Comparison of ENCODE assay signal across 9 cellular contexts in genomic region chr1:56820755-56821461, GRCh38. TPM values are rescaled to one million over a fixed set of nuclear protein-coding genes. Genes with fewer than 3 reads are reported as not detected.
DNase-seq lines count a peak whose midpoint lies in the region; ATAC-seq, FAIRE-seq and TF ChIP-seq lines count a peak whose summit lies in the region.
"Had no signal": no experiment of that assay in that cellular context is flagged by ENCODE, and none has a peak within 500 bp of the region (broad histone marks: within the 10 kb centered on the region; RNA-seq: fewer than 3 reads in every experiment).

No MANE protein-coding gene starts in this region.

- H3K36me3 ChIP-seq in GM23338 (ENCODE audit: insufficient read depth) (no peaks in the 10 kb centered on the region), KMS-11 (ENCODE audit: insufficient read depth) (no peaks in the 10 kb centered on the region), pancreas (no peaks in the 10 kb centered on the region)

- no peak overlapping the region for H3K4me3 Mint-ChIP-seq in GM23338

- ATAC-seq in GM23338 (peak; percentile 75), pancreas (peak; percentile 67 to 80 (median 78))

- peaks cover 6% of the 10 kb centered on the region for H3K27me3 Mint-ChIP-seq in GM23338 (ENCODE audit: insufficient read depth, low read depth, poor library complexity)

- H2AFZ ChIP-seq in GM23338 = no peak overlapping the region
- no peak overlapping the region; the same call in 1 of the 2 replicates for H2AFZ ChIP-seq in KMS-11 (ENCODE audit: low read depth)

- WGBS in pancreas, 2 donors = 11 to 17% methylated on average over 7 of the region's 7 CpGs

- peaks cover 22% of the 10 kb centered on the region for H3K4me1 Mint-ChIP-seq in GM23338

- peaks cover 4% of the 10 kb centered on the region; the same call in 1 of the 2 replicates for H3K9me2 ChIP-seq in GM23338 (ENCODE audit: insufficient read depth)

- H3K9me3 ChIP-seq in pancreas = no peaks in the 10 kb centered on the region

- DNase-seq in ELR (ENCODE audit: low read depth) (peak; percentile 81), GM23338 (ENCODE audit: low spot score) (peak; percentile 96), SHP77 (lab: John Stamatoyannopoulos, UW) (peak; percentile 53 to 57), germinal center (ENCODE audit: low spot score) (peak; percentile 71), pancreas (peak; percentile 74 to 96 (median 86)), ureter (ENCODE audit: low spot score) (peak; percentile 84)
- DNase-seq in activated gamma-delta T cell treated with anti-CD3 and anti-CD28 coated beads, Interleukin-2, amount 50 U/mL, for 16 hours (ENCODE audit: low read depth) = peak; percentile 20

- H3K9ac ChIP-seq in KMS-11 = no peak overlapping the region

- TF ChIP-seq CTCF in GM23338 (conservative IDR thresholded peaks at IDR 0.05; ENCODE audit: low read depth in 2 of 2) (peak; percentile 98 to 99), KMS-11 (conservative IDR thresholded peaks at IDR 0.05; ENCODE audit: low read depth, low read length) (peak; percentile 82), pancreas (IDR thresholded peaks at IDR 0.05) (peak; percentile 75 to 95 (median 90))

- H3K4me2 ChIP-seq in GM23338 (no peak overlapping the region), KMS-11 (no peak overlapping the region)

- H4K20me1 ChIP-seq in GM23338 (replicated peaks; ENCODE audit: insufficient read depth) (0 out of 2 replicates have a peak, but pooled peaks cover 4% of the 10 kb centered on the region), KMS-11 (ENCODE audit: insufficient read depth) (no peaks in the 10 kb centered on the region)

- no peak overlapping the region for H3K27ac ChIP-seq in GM23338 (ENCODE audit: low read depth)
- H3K27ac ChIP-seq in KMS-11 = no peak overlapping the region
- peak overlapping the region in 2 of 4 donors; percentile 29 to 55 for H3K27ac ChIP-seq in pancreas

- H3K27ac Mint-ChIP-seq in GM23338 = no peak overlapping the region

- no peaks in the 10 kb centered on the region for H3K36me3 Mint-ChIP-seq in GM23338 (ENCODE audit: low read depth)

- H3F3A ChIP-seq in GM23338 (replicated peaks; ENCODE audit: low read depth) = no peaks in the 10 kb centered on the region

- intact Hi-C loops in pancreas (cut with DNase I) = no loop called here

- no peak overlapping the region for H3K4me3 ChIP-seq in GM23338
- H3K4me3 ChIP-seq in KMS-11 (IDR thresholded peaks at IDR 0.05; ENCODE audit: insufficient read depth, low read depth, low read length) = no peak overlapping the region
- no peak overlapping the region for H3K4me3 ChIP-seq in pancreas

- no peaks in the 10 kb centered on the region for H3K9me3 Mint-ChIP-seq in GM23338

- H3K27me3 ChIP-seq in GM23338 (ENCODE audit: insufficient read depth) (no peaks in the 10 kb centered on the region), KMS-11 (ENCODE audit: insufficient read depth, low read depth) (no peaks in the 10 kb centered on the region), pancreas (no peaks in the 10 kb centered on the region)

- H3K4me1 ChIP-seq in GM23338 (ENCODE audit: insufficient read depth) = peaks cover 8% of the 10 kb centered on the region; the same call in 1 of the 2 replicates
- no peaks in the 10 kb centered on the region for H3K4me1 ChIP-seq in KMS-11 (ENCODE audit: low read depth, poor library complexity, severe bottlenecking)
- peaks cover 0 to 20% (median 13%) of the 10 kb centered on the region in 3 donors for H3K4me1 ChIP-seq in pancreas

- no peak for FAIRE-seq in pancreas (lab: Jason Lieb, UNC)

- no peaks in the 10 kb centered on the region for H3K79me2 ChIP-seq in GM23338 (replicated peaks; ENCODE audit: insufficient read depth)
- no peaks in the 10 kb centered on the region for H3K79me2 ChIP-seq in KMS-11 (ENCODE audit: insufficient read depth, low read depth)

TF ChIP-seq in GM23338, 12 proteins besides CTCF, POLR2A, EP300 and RAD21:
- TF ChIP-seq CREB1 (CRISPR knock-in tag; IDR thresholded peaks at IDR 0.05; ENCODE audit: low read depth) = no peak
- no peak for TF ChIP-seq REST (IDR thresholded peaks at IDR 0.05; ENCODE audit: unreplicated experiment)
- no peak for TF ChIP-seq POLR2AphosphoS5 (IDR thresholded peaks at IDR 0.05; ENCODE audit: low read depth)

RNA-seq across cellular contexts. Expression of gene FYB2, which starts 1.7 kb away (rescaled TPM):
- not detected in 2 replicates for total RNA-seq in GM23338 (2014; rRNA removed; shearing (Covaris generic))
- polyA plus RNA-seq in GM23338 (2016; fragmentation: Nextera tagmentation; extraction: Ambion mirVana) (0.39 TPM in 1 of 2 replicates, not detected in the other), pancreas (1 to 10 TPM; 3.2 to 6.3 TPM)
- total RNA-seq in pancreas (1 to 10 TPM in 4 of 6 donors, under 1 TPM in 2; 0.44 to 2.3 (median 1.1) TPM), ureter (4.0 TPM)
- total RNA-seq: mononuclear cell had no signal

RNA-seq across cellular contexts. Expression of gene C8A, which starts 33.7 kb away (rescaled TPM):
- total RNA-seq in GM23338 (2014; rRNA removed; shearing (Covaris generic)) = not detected in 2 replicates
- polyA plus RNA-seq in GM23338 (2016; fragmentation: Nextera tagmentation; extraction: Ambion mirVana) = not detected in 2 replicates
- under 1 TPM in 4 of 6 donors, not detected in 2; 0.08 to 0.38 (median 0.11) TPM for total RNA-seq in pancreas
- polyA plus RNA-seq in pancreas = not detected
- 0.16 TPM for total RNA-seq in ureter
- total RNA-seq: mononuclear cell had no signal

Comparison
In these comparisons a context has a peak if more than half of its experiments do, and no peak if none do; other contexts are left out.
1. DNase-seq: peak in every context shown above with its lines; median percentile 96 in GM23338; 86 in pancreas; 84 in ureter; 81 in ELR; 71 in germinal center; 55 in SHP77; 20 in activated gamma-delta T cell treated with anti-CD3 and anti-CD28 coated beads, Interleukin-2, amount 50 U/mL, for 16 hours.